ENCODE assay signal across 9 cellular contexts in genomic region chr12:49198431-49199155, GRCh38. TPM values are rescaled to one million over a fixed set of nuclear protein-coding genes. Genes with fewer than 3 reads are reported as not detected.
DNase-seq lines count a peak whose midpoint lies in the region; ATAC-seq and TF ChIP-seq lines count a peak whose summit lies in the region.
"Had no signal": no experiment of that assay in that cellular context is flagged by ENCODE, and none has a peak within 500 bp of the region (broad histone marks: within the 10 kb centered on the region; RNA-seq: fewer than 3 reads in every experiment).

No MANE protein-coding gene starts in this region.

- H3K9me2 ChIP-seq in HCT116 (ENCODE audit: insufficient read depth) (no peaks in the 10 kb centered on the region), MM.1S (replicated peaks; ENCODE audit: insufficient read depth, low read length) (no peaks in the 10 kb centered on the region)

- H3K4me3 ChIP-seq in HCT116 (replicated peaks in 1 of 2; ENCODE audit: low read depth in 1 of 2, low read length in 2 of 2) (no peak overlapping the region), NT2/D1 (ENCODE audit: insufficient read length, low read depth) (no peak overlapping the region), MM.1S (ENCODE audit: low read length) (no peak overlapping the region)

- H2AFZ ChIP-seq in HCT116 (ENCODE audit: low read depth, low read length, poor library complexity, severe bottlenecking) (no peak overlapping the region), MM.1S (ENCODE audit: low read length) (no peak overlapping the region)

- H3F3A ChIP-seq in MM.1S (ENCODE audit: insufficient read depth, low read length): no peaks in the 10 kb centered on the region

- POLR2A ChIA-PET in HCT116 (lab: Charles Lee): interaction anchor here (0.6 to 1.3 kb wide), 2 partner anchors 9 to 10 kb away, joined by 3 read pairs; partner anchors contain the start of gene TUBA1A

- H3K36me3 ChIP-seq in HCT116 (ENCODE audit: control insufficient read depth in 1 of 2, insufficient read depth in 2 of 2, low read length in 2 of 2) (no peaks in the 10 kb centered on the region), NT2/D1 (ENCODE audit: insufficient read depth, insufficient read length, low read length) (no peaks in the 10 kb centered on the region), MM.1S (replicated peaks; ENCODE audit: insufficient read depth, low read length) (no peaks in the 10 kb centered on the region)

- no peak overlapping the region for H3K9ac ChIP-seq in HCT116 (ENCODE audit: low read length)
- no peak overlapping the region for H3K9ac ChIP-seq in NT2/D1 (ENCODE audit: insufficient read length, low read depth)
- no peak overlapping the region for H3K9ac ChIP-seq in MM.1S (ENCODE audit: low read length)

- TF ChIP-seq CTCF in HCT116 (IDR thresholded peaks at IDR 0.05 in 2 of 3, conservative IDR thresholded peaks at IDR 0.05 in 1 of 3; ENCODE audit: borderline replicate concordance in 1 of 3, insufficient read depth in 1 of 3, low read depth in 2 of 3, low read length in 2 of 3) (no peak), MM.1S (IDR thresholded peaks at IDR 0.05; ENCODE audit: low read length) (no peak)

- H4K20me1 ChIP-seq in HCT116 (ENCODE audit: insufficient read depth): no peaks in the 10 kb centered on the region
- no peaks in the 10 kb centered on the region for H4K20me1 ChIP-seq in MM.1S (ENCODE audit: insufficient read depth, low read length)

- CTCF ChIA-PET in HCT116 (lab: Charles Lee): no interaction called here

- DNase-seq in HCT116 (ENCODE audit: low read depth, low spot score): no peak
- peak; percentile 48 for DNase-seq in NT2/D1 (ENCODE audit: low read depth, low spot score)
- peak; percentile 68 for DNase-seq in fibroblast of the conjunctiva (ENCODE audit: low read depth)
- DNase-seq in posterior cingulate gyrus: peak; percentile 52 to 95 (median 78)
- DNase-seq in HT-29 (ENCODE audit: low spot score): no peak
- DNase-seq in LoVo (ENCODE audit: low spot score): no peak
- DNase-seq in NCI-H510A (lab: John Stamatoyannopoulos, UW): no peak
- DNase-seq in MM.1S: no peak
- DNase-seq: effector CD8-positive, alpha-beta T cell had no signal

- TF ChIP-seq POLR2A in HCT116 (IDR thresholded peaks at IDR 0.05; ENCODE audit: borderline replicate concordance, extremely low read depth, insufficient read depth, insufficient read length): no peak

- BruUV-seq in HCT116 (replicated peaks; lab: Mats Ljungman, UMichigan): no TSS peak

- H3K27ac ChIP-seq in HCT116 (ENCODE audit: low read depth, low read length) (no peak overlapping the region), MM.1S (ENCODE audit: low read length) (no peak overlapping the region)

- H3K27me3 ChIP-seq in HCT116 (ENCODE audit: insufficient read depth, low read length) (no peaks in the 10 kb centered on the region), NT2/D1 (ENCODE audit: insufficient read depth, insufficient read length) (no peaks in the 10 kb centered on the region), MM.1S (replicated peaks; ENCODE audit: insufficient read depth, low read length) (no peaks in the 10 kb centered on the region)

- TF ChIP-seq RAD21 in HCT116 (IDR thresholded peaks at IDR 0.05; ENCODE audit: low read depth): no peak

- RAD21 ChIA-PET in HCT116 (lab: Charles Lee; ENCODE audit: low non-redundant PET in 1 of 2, low total read pairs in 2 of 2, uncharacterized antibody in 2 of 2, unreplicated experiment in 2 of 2): no interaction called here

- H3K4me1 ChIP-seq in HCT116 (ENCODE audit: control insufficient read depth in 1 of 2, insufficient read depth in 2 of 2, low read length in 2 of 2) (peaks cover 16 to 29% of the 10 kb centered on the region in 2 experiments), NT2/D1 (ENCODE audit: insufficient read depth, insufficient read length) (peaks cover 5% of the 10 kb centered on the region), MM.1S (ENCODE audit: low read length) (no peaks in the 10 kb centered on the region)

- ATAC-seq in HCT116: no peak

- no peaks in the 10 kb centered on the region for H3K79me2 ChIP-seq in HCT116 (ENCODE audit: insufficient read depth, low read length)
- H3K79me2 ChIP-seq in MM.1S (ENCODE audit: low read length): no peaks in the 10 kb centered on the region

- H3K4me2 ChIP-seq in HCT116 (ENCODE audit: low read length): peak overlapping the region; percentile 22; the same call in 1 of the 2 replicates
- H3K4me2 ChIP-seq in MM.1S (ENCODE audit: low read depth, low read length): no peak overlapping the region

- H3K9me3 ChIP-seq in HCT116 (ENCODE audit: control insufficient read depth in 1 of 2, insufficient read depth in 1 of 2, low read depth in 1 of 2, low read length in 2 of 2): no peaks in the 10 kb centered on the region
- H3K9me3 ChIP-seq in NT2/D1 (ENCODE audit: insufficient read depth, low read length): no peaks in the 10 kb centered on the region
- no peaks in the 10 kb centered on the region for H3K9me3 ChIP-seq in MM.1S (replicated peaks; ENCODE audit: insufficient read depth, low read length)

- intact Hi-C loops in HCT116 (cut with micrococcal nuclease) (no loop called here), posterior cingulate gyrus (cut with DNase I) (no loop called here)

TF ChIP-seq in HCT116, 20 proteins besides CTCF, POLR2A, EP300 and RAD21:
- TF ChIP-seq REST (IDR thresholded peaks at IDR 0.05; ENCODE audit: low read depth) (no peak), FOSL1 (IDR thresholded peaks at IDR 0.05; ENCODE audit: low read depth) (no peak), EZH2 (IDR thresholded peaks at IDR 0.05) (no peak)

RNA-seq across cellular contexts. Expression of gene TUBA1A, which starts 9.7 kb away (rescaled TPM):
- 24.1 TPM for total RNA-seq in HCT116 (2021; ENCODE audit: unreplicated experiment)
- polyA plus RNA-seq in HCT116 (2012): 39.3 and 46.7 TPM in 2 replicates
- 6.1 and 7.3 TPM in 2 replicates for total RNA-seq in HT-29 (2014; rRNA removed; shearing (Covaris generic))

Comparison
In these comparisons a context has a peak if more than half of its experiments do, and no peak if none do; other contexts are left out.
1. DNase-seq: peak in NT2/D1 (single experiment), fibroblast of the conjunctiva (single experiment) and posterior cingulate gyrus (10 of 10); none in HCT116 (single experiment), HT-29 (single experiment), LoVo (single experiment), NCI-H510A (single experiment) and MM.1S (single experiment).